In genomic region chr9:38418366-38418765, GRCh38 we compare ENCODE assay signal across 1 cellular context.
TF ChIP-seq lines count a peak whose summit lies in the region.

No MANE protein-coding gene starts in this region.

TF ChIP-seq in H1, 55 proteins besides CTCF, POLR2A, EP300 and RAD21:
- no peak for TF ChIP-seq TEAD4 (IDR thresholded peaks at IDR 0.05; ENCODE audit: low read depth, low read length)
- TF ChIP-seq YY1 (IDR thresholded peaks at IDR 0.05; ENCODE audit: low read depth, low read length): no peak
- no peak for TF ChIP-seq KDM1A (IDR thresholded peaks at IDR 0.05; ENCODE audit: borderline replicate concordance, low read length)
- TF ChIP-seq JUND (IDR thresholded peaks at IDR 0.05; ENCODE audit: low read length): no peak
- TF ChIP-seq SP1 (IDR thresholded peaks at IDR 0.05; ENCODE audit: low read depth, low read length): no peak
- TF ChIP-seq BACH1 (IDR thresholded peaks at IDR 0.05; ENCODE audit: low read length): no peak
- TF ChIP-seq BRCA1 (IDR thresholded peaks at IDR 0.05; ENCODE audit: low read depth, low read length): no peak
- TF ChIP-seq CBX5 (IDR thresholded peaks at IDR 0.05; ENCODE audit: low read depth, low read length): no peak
- TF ChIP-seq EZH2 (IDR thresholded peaks at IDR 0.05; ENCODE audit: low read depth, low read length, severe bottlenecking): no peak
- no peak for TF ChIP-seq ATF2 (IDR thresholded peaks at IDR 0.05; ENCODE audit: low read length)
- TF ChIP-seq BCL11A (IDR thresholded peaks at IDR 0.05; ENCODE audit: low read depth in 2 of 2, low read length in 2 of 2): no peak
- TF ChIP-seq CREB1 (IDR thresholded peaks at IDR 0.05): no peak
- TF ChIP-seq ASH2L (IDR thresholded peaks at IDR 0.05; ENCODE audit: low read length): no peak
